16 cellular contexts compared by ENCODE assay signal in the genomic region with DNA sequence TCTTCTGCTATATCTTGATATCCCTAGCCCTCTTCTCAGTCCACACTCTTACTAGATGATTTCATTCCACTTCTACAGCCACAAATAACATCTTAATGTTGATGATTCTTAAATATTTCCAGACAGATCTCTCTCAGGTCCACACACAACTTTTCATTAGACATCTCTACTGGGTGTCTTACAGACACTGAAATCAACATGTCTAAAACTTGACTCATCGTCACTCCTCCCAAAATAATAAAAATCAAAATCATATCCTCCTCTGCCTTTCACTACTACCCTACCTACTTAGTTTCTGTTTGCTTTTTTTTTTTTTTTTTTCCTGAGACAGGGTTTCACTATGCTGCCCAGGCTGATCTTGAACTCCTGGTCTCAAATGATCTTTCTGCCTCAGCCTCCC.
DNase-seq lines count a peak whose midpoint lies in the region; FAIRE-seq and TF ChIP-seq lines count a peak whose summit lies in the region.
"Had no signal": no experiment of that assay in that cellular context is flagged by ENCODE, and none has a peak within 500 bp of the region (broad histone marks: within the 10 kb centered on the region; RNA-seq: fewer than 3 reads in every experiment).

No MANE protein-coding gene starts in this region.

- peak; percentile 33 for FAIRE-seq in H54 (lab: Jason Lieb, UNC)
- FAIRE-seq: GM12891, HTR-8/SVneo, kidney, pancreas had no signal

- H3K4me1 ChIP-seq in adipocyte (ENCODE audit: control insufficient read depth, insufficient read depth, low read length): peaks cover 23% of the 10 kb centered on the region
- H3K4me1 ChIP-seq: pancreas had no signal

- peak overlapping the region; percentile 71 for H3K4me3 ChIP-seq in adipocyte (ENCODE audit: low read length)
- H3K4me3 ChIP-seq: pancreas, thoracic aorta had no signal

- no peaks in the 10 kb centered on the region for H3K27me3 ChIP-seq in adipocyte (replicated peaks; ENCODE audit: control insufficient read depth, insufficient read depth, low read length)
- H3K27me3 ChIP-seq: pancreas had no signal

- H3K9ac ChIP-seq in adipocyte (ENCODE audit: low read length): peak overlapping the region; percentile 39

- TF ChIP-seq POLR2A in H54 (IDR thresholded peaks at IDR 0.05; ENCODE audit: low read depth, low read length): no peak

- DNase-seq in AG08395 (ENCODE audit: low spot score) (peak; percentile 55), H54 (ENCODE audit: insufficient read length, low spot score) (peak; percentile 25), adipocyte (ENCODE audit: low read depth) (peak; percentile 28), hepatic stellate cell (ENCODE audit: low spot score) (peak; percentile 35), T-helper 9 cell (no peak), NCI-H510A treated with DMSO at 0.1 percent for 48 hours (lab: John Stamatoyannopoulos, UW) (no peak), putamen (ENCODE audit: low spot score) (no peak), superior temporal gyrus (ENCODE audit: extremely low spot score) (no peak)
- DNase-seq: activated CD4-positive, alpha-beta T cell treated with anti-CD3 and anti-CD28 coated beads, Interleukin-2, amount 50 U/mL, for 4 hours; glutamatergic neuron; kidney; NCI-H748 treated with DMSO at 0.1 percent for 48 hours; pancreas had no signal

- H3K36me3 ChIP-seq in adipocyte (ENCODE audit: control insufficient read depth, insufficient read depth, low read length, severe bottlenecking): peaks cover 67% of the 10 kb centered on the region

- no peaks in the 10 kb centered on the region for H3K9me3 ChIP-seq in adipocyte (ENCODE audit: control insufficient read depth, low read length)
- H3K9me3 ChIP-seq: pancreas, thoracic aorta had no signal

Comparison
In these comparisons a context has a peak if more than half of its experiments do, and no peak if none do; other contexts are left out.
1. DNase-seq: peak in AG08395 (single experiment), H54 (single experiment), adipocyte (single experiment) and hepatic stellate cell (single experiment); none in T-helper 9 cell (single experiment), NCI-H510A treated with DMSO at 0.1 percent for 48 hours (single experiment), putamen (single experiment) and superior temporal gyrus (single experiment).